1 cellular context compared by ENCODE assay signal in the genomic region with DNA sequence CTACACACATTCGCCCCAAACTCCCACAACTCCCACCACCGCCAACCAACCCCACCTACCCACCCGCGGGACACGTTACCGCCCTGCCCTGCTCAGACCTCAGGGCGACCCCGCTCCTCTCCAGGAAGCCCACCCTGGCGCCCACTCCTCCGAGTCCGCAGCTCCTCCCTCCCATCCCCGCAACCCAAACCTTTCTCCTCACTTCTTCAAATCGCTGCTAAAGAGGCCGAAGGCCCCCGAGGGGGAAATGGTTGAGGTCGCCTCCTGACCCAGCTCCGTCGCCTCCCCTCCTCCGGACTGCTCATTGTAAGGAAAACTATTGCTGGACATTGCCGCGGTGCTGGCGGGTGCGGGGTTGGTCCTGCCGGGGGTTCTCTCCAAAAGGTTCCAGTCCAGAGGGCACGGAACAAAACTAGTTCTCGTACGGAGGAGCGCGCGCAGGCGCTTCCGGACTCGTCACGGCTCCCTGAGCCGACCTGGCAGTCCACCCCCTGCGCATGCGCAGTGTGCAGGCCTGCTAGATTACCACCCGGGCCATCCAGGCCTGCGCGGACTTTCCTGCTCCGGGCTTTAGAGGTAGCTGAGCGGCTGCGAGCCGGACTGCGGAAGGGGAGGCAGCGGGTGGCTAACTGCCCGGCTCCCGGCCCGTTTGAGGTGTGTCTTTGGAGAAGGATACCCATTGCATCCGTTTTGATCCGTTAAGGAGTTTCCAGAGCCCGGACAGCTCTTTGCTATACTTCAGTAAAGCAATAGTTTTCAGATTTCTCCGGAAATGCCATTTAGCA.
TF ChIP-seq lines count a peak whose summit lies in the region.

A gene with protein sequence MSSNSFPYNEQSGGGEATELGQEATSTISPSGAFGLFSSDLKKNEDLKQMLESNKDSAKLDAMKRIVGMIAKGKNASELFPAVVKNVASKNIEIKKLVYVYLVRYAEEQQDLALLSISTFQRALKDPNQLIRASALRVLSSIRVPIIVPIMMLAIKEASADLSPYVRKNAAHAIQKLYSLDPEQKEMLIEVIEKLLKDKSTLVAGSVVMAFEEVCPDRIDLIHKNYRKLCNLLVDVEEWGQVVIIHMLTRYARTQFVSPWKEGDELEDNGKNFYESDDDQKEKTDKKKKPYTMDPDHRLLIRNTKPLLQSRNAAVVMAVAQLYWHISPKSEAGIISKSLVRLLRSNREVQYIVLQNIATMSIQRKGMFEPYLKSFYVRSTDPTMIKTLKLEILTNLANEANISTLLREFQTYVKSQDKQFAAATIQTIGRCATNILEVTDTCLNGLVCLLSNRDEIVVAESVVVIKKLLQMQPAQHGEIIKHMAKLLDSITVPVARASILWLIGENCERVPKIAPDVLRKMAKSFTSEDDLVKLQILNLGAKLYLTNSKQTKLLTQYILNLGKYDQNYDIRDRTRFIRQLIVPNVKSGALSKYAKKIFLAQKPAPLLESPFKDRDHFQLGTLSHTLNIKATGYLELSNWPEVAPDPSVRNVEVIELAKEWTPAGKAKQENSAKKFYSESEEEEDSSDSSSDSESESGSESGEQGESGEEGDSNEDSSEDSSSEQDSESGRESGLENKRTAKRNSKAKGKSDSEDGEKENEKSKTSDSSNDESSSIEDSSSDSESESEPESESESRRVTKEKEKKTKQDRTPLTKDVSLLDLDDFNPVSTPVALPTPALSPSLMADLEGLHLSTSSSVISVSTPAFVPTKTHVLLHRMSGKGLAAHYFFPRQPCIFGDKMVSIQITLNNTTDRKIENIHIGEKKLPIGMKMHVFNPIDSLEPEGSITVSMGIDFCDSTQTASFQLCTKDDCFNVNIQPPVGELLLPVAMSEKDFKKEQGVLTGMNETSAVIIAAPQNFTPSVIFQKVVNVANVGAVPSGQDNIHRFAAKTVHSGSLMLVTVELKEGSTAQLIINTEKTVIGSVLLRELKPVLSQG (minus strand): TSS at position 449 of the 785 bp plus-strand sequence. CDS start 119 bp downstream, at position 330.

TF ChIP-seq in HepG2, 621 proteins besides CTCF, POLR2A, EP300 and RAD21 (continued from another document and continues in another):
- TF ChIP-seq, protein P1, sequence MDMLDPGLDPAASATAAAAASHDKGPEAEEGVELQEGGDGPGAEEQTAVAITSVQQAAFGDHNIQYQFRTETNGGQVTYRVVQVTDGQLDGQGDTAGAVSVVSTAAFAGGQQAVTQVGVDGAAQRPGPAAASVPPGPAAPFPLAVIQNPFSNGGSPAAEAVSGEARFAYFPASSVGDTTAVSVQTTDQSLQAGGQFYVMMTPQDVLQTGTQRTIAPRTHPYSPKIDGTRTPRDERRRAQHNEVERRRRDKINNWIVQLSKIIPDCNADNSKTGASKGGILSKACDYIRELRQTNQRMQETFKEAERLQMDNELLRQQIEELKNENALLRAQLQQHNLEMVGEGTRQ (IDR thresholded peaks at IDR 0.05; ENCODE audit: low read depth, low read length), result no peak
- TF ChIP-seq, protein P1 (CRISPR knock-in tag; IDR thresholded peaks at IDR 0.05; ENCODE audit: borderline replicate concordance), result no peak
- TF ChIP-seq ZNF30 (CRISPR knock-in tag; IDR thresholded peaks at IDR 0.05), result no peak
- TF ChIP-seq, protein P2, sequence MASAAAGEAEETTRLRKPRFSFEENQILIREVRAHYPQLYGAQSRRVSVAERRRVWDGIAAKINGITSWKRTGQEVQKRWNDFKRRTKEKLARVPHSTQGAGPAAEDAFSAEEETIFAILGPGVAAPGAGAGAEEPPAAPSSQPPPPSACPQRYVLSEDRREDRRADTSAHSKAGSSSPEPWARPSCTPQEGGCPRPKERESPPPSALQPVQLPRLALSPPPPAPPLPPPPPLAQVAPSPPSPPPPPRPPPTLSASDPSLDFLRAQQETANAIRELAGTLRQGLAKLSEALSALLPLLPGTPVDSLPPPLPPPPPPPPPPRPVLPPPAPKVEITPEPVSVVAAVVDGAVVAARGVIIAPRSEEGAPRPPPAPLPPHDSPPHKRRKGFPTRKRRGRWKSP (CRISPR knock-in tag; IDR thresholded peaks at IDR 0.05), result peak; percentile 73
- no peak for TF ChIP-seq ZNF7 (CRISPR knock-in tag; IDR thresholded peaks at IDR 0.05)
- TF ChIP-seq ETV6 (CRISPR knock-in tag; conservative IDR thresholded peaks at IDR 0.05), result peak; percentile 22; the same call in 1 of the 2 replicates
- TF ChIP-seq, protein P3, sequence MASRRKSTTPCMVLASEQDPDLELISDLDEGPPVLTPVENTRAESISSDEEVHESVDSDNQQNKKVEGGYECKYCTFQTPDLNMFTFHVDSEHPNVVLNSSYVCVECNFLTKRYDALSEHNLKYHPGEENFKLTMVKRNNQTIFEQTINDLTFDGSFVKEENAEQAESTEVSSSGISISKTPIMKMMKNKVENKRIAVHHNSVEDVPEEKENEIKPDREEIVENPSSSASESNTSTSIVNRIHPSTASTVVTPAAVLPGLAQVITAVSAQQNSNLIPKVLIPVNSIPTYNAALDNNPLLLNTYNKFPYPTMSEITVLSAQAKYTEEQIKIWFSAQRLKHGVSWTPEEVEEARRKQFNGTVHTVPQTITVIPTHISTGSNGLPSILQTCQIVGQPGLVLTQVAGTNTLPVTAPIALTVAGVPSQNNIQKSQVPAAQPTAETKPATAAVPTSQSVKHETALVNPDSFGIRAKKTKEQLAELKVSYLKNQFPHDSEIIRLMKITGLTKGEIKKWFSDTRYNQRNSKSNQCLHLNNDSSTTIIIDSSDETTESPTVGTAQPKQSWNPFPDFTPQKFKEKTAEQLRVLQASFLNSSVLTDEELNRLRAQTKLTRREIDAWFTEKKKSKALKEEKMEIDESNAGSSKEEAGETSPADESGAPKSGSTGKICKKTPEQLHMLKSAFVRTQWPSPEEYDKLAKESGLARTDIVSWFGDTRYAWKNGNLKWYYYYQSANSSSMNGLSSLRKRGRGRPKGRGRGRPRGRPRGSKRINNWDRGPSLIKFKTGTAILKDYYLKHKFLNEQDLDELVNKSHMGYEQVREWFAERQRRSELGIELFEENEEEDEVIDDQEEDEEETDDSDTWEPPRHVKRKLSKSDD (CRISPR knock-in tag; IDR thresholded peaks at IDR 0.05; ENCODE audit: low read depth), result no peak
- peak; percentile 70; the same call in 1 of the 2 replicates for TF ChIP-seq TARDBP (CRISPR knock-in tag; IDR thresholded peaks at IDR 0.05)
- TF ChIP-seq MAFG (CRISPR knock-in tag; IDR thresholded peaks at IDR 0.05), result no peak
- TF ChIP-seq, protein P4, sequence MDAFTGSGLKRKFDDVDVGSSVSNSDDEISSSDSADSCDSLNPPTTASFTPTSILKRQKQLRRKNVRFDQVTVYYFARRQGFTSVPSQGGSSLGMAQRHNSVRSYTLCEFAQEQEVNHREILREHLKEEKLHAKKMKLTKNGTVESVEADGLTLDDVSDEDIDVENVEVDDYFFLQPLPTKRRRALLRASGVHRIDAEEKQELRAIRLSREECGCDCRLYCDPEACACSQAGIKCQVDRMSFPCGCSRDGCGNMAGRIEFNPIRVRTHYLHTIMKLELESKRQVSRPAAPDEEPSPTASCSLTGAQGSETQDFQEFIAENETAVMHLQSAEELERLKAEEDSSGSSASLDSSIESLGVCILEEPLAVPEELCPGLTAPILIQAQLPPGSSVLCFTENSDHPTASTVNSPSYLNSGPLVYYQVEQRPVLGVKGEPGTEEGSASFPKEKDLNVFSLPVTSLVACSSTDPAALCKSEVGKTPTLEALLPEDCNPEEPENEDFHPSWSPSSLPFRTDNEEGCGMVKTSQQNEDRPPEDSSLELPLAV (CRISPR knock-in tag; conservative IDR thresholded peaks at IDR 0.05; ENCODE audit: low read depth), result no peak
- TF ChIP-seq ZNF260 (CRISPR knock-in tag; IDR thresholded peaks at IDR 0.05; ENCODE audit: borderline replicate concordance, low read depth), result no peak
- peak; percentile 83 for TF ChIP-seq ETV5 (CRISPR knock-in tag; IDR thresholded peaks at IDR 0.05; ENCODE audit: borderline replicate concordance)
- no peak for TF ChIP-seq DNMT3B (CRISPR knock-in tag; conservative IDR thresholded peaks at IDR 0.05)
- TF ChIP-seq ZNF761 (CRISPR knock-in tag; conservative IDR thresholded peaks at IDR 0.05), result no peak
- TF ChIP-seq ZNF274 (CRISPR knock-in tag; IDR thresholded peaks at IDR 0.05), result 0 out of 2 replicates have a peak, but pooled peaks have one; percentile 14
- TF ChIP-seq CBX5 (CRISPR knock-in tag; IDR thresholded peaks at IDR 0.05; ENCODE audit: borderline replicate concordance), result peak; percentile 83; the same call in 1 of the 2 replicates
- no peak for TF ChIP-seq SNAPC2 (CRISPR knock-in tag; IDR thresholded peaks at IDR 0.05)
- TF ChIP-seq GATA4 (IDR thresholded peaks at IDR 0.05; ENCODE audit: borderline replicate concordance, low read depth), result peak; percentile 60; the same call in 1 of the 2 replicates
- TF ChIP-seq, protein P5, sequence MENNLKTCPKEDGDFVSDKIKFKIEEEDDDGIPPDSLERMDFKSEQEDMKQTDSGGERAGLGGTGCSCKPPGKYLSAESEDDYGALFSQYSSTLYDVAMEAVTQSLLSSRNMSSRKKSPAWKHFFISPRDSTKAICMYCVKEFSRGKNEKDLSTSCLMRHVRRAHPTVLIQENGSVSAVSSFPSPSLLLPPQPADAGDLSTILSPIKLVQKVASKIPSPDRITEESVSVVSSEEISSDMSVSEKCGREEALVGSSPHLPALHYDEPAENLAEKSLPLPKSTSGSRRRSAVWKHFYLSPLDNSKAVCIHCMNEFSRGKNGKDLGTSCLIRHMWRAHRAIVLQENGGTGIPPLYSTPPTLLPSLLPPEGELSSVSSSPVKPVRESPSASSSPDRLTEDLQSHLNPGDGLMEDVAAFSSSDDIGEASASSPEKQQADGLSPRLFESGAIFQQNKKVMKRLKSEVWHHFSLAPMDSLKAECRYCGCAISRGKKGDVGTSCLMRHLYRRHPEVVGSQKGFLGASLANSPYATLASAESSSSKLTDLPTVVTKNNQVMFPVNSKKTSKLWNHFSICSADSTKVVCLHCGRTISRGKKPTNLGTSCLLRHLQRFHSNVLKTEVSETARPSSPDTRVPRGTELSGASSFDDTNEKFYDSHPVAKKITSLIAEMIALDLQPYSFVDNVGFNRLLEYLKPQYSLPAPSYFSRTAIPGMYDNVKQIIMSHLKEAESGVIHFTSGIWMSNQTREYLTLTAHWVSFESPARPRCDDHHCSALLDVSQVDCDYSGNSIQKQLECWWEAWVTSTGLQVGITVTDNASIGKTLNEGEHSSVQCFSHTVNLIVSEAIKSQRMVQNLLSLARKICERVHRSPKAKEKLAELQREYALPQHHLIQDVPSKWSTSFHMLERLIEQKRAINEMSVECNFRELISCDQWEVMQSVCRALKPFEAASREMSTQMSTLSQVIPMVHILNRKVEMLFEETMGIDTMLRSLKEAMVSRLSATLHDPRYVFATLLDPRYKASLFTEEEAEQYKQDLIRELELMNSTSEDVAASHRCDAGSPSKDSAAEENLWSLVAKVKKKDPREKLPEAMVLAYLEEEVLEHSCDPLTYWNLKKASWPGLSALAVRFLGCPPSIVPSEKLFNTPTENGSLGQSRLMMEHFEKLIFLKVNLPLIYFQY (CRISPR knock-in tag; IDR thresholded peaks at IDR 0.05; ENCODE audit: borderline replicate concordance), result peak; percentile 91; the same call in 1 of the 2 replicates
- TF ChIP-seq, protein P6, sequence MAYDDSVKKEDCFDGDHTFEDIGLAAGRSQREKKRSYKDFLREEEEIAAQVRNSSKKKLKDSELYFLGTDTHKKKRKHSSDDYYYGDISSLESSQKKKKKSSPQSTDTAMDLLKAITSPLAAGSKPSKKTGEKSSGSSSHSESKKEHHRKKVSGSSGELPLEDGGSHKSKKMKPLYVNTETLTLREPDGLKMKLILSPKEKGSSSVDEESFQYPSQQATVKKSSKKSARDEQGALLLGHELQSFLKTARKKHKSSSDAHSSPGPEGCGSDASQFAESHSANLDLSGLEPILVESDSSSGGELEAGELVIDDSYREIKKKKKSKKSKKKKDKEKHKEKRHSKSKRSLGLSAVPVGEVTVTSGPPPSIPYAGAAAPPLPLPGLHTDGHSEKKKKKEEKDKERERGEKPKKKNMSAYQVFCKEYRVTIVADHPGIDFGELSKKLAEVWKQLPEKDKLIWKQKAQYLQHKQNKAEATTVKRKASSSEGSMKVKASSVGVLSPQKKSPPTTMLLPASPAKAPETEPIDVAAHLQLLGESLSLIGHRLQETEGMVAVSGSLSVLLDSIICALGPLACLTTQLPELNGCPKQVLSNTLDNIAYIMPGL (CRISPR knock-in tag; IDR thresholded peaks at IDR 0.05; ENCODE audit: borderline replicate concordance in 1 of 2, low read depth in 1 of 2), result peak; percentile 88 to 92
- TF ChIP-seq MTF2 (CRISPR knock-in tag; IDR thresholded peaks at IDR 0.05; ENCODE audit: borderline replicate concordance), result no peak
- peak; percentile 78 for TF ChIP-seq AHR (CRISPR knock-in tag; IDR thresholded peaks at IDR 0.05)
- peak; percentile 17 for TF ChIP-seq HDAC2 (CRISPR knock-in tag; IDR thresholded peaks at IDR 0.05)
- no peak for TF ChIP-seq ZSCAN22 (CRISPR knock-in tag; IDR thresholded peaks at IDR 0.05)
- TF ChIP-seq, protein P7, sequence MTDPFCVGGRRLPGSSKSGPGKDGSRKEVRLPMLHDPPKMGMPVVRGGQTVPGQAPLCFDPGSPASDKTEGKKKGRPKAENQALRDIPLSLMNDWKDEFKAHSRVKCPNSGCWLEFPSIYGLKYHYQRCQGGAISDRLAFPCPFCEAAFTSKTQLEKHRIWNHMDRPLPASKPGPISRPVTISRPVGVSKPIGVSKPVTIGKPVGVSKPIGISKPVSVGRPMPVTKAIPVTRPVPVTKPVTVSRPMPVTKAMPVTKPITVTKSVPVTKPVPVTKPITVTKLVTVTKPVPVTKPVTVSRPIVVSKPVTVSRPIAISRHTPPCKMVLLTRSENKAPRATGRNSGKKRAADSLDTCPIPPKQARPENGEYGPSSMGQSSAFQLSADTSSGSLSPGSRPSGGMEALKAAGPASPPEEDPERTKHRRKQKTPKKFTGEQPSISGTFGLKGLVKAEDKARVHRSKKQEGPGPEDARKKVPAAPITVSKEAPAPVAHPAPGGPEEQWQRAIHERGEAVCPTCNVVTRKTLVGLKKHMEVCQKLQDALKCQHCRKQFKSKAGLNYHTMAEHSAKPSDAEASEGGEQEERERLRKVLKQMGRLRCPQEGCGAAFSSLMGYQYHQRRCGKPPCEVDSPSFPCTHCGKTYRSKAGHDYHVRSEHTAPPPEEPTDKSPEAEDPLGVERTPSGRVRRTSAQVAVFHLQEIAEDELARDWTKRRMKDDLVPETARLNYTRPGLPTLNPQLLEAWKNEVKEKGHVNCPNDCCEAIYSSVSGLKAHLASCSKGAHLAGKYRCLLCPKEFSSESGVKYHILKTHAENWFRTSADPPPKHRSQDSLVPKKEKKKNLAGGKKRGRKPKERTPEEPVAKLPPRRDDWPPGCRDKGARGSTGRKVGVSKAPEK (CRISPR knock-in tag; IDR thresholded peaks at IDR 0.05; ENCODE audit: borderline replicate concordance), result no peak
- TF ChIP-seq NCOR1 (IDR thresholded peaks at IDR 0.05; ENCODE audit: borderline replicate concordance, low read length), result no peak
- no peak for TF ChIP-seq ISX (CRISPR knock-in tag; conservative IDR thresholded peaks at IDR 0.05)
- TF ChIP-seq FOSL1 (CRISPR knock-in tag; IDR thresholded peaks at IDR 0.05; ENCODE audit: borderline replicate concordance), result no peak
- no peak for TF ChIP-seq ATAD3A (CRISPR knock-in tag; IDR thresholded peaks at IDR 0.05)
- peak; percentile 61 for TF ChIP-seq TAF15 (IDR thresholded peaks at IDR 0.05; ENCODE audit: low read depth, low read length, poor library complexity, severe bottlenecking)
- TF ChIP-seq IKZF1 (IDR thresholded peaks at IDR 0.05), result no peak
- peak; percentile 61; the same call in 1 of the 2 replicates for TF ChIP-seq HOXA3 (CRISPR knock-in tag; IDR thresholded peaks at IDR 0.05)
- TF ChIP-seq NFATC3 (CRISPR knock-in tag; IDR thresholded peaks at IDR 0.05), result no peak
